Comparison of ENCODE assay signal across 21 cellular contexts in genomic region chr4:1500966-1501753, GRCh38.
"Had no signal": no experiment of that assay in that cellular context is flagged by ENCODE, and none has a peak within 500 bp of the region (broad histone marks: within the 10 kb centered on the region; RNA-seq: fewer than 3 reads in every experiment).

No MANE protein-coding gene starts in this region.

- H3K4me1 Mint-ChIP-seq: naive B cell had no signal

- H3K9me3 ChIP-seq: ovary, prostate gland, transverse colon, vagina had no signal

- H3K36me3 ChIP-seq: ovary, prostate gland, transverse colon, vagina had no signal

- ATAC-seq: activated T-cell treated with anti-CD3 and anti-CD28 coated beads, Interleukin-2, amount 50 U/mL, for 4 hours had no signal

- H3K9me3 Mint-ChIP-seq: activated T-cell treated with anti-CD3 and anti-CD28 coated beads, Interleukin-2, amount 50 U/mL, for 4 hours; dendritic cell treated with granulocyte-macrophage colony-stimulating factor and Interleukin-4, amounts not matched to agents 40 ng/mL and 50 ng/mL, for 4 days; naive B cell; stimulated activated naive CD8-positive, alpha-beta T cell treated with anti-CD3 and anti-CD28 coated beads, Interleukin-15, Interleukin-2, amounts not matched to agents 100 ng/mL and 50 ng/mL, for 24 hours had no signal

- H3K4me3 Mint-ChIP-seq: activated T-cell treated with anti-CD3 and anti-CD28 coated beads, Interleukin-2, amount 50 U/mL, for 4 hours; brain; dendritic cell treated with granulocyte-macrophage colony-stimulating factor and Interleukin-4, amounts not matched to agents 40 ng/mL and 50 ng/mL, for 4 days; naive B cell; stimulated activated naive CD8-positive, alpha-beta T cell treated with anti-CD3 and anti-CD28 coated beads, Interleukin-15, Interleukin-2, amounts not matched to agents 100 ng/mL and 50 ng/mL, for 24 hours had no signal

- H3K27ac ChIP-seq: ovary, prostate gland, skin epidermis, transverse colon, vagina had no signal

- H3K27me3 Mint-ChIP-seq: brain; dendritic cell treated with granulocyte-macrophage colony-stimulating factor and Interleukin-4, amounts not matched to agents 40 ng/mL and 50 ng/mL, for 4 days; stimulated activated naive CD8-positive, alpha-beta T cell treated with anti-CD3 and anti-CD28 coated beads, Interleukin-15, Interleukin-2, amounts not matched to agents 100 ng/mL and 50 ng/mL, for 24 hours had no signal

- H3K4me1 ChIP-seq: prostate gland, transverse colon, vagina had no signal

- H3K36me3 Mint-ChIP-seq: brain, naive B cell had no signal

- H3K27me3 ChIP-seq: ovary, vagina had no signal

- H3K27ac Mint-ChIP-seq: brain; dendritic cell treated with granulocyte-macrophage colony-stimulating factor and Interleukin-4, amounts not matched to agents 40 ng/mL and 50 ng/mL, for 4 days; naive B cell; stimulated activated naive CD8-positive, alpha-beta T cell treated with anti-CD3 and anti-CD28 coated beads, Interleukin-15, Interleukin-2, amounts not matched to agents 100 ng/mL and 50 ng/mL, for 24 hours had no signal

- H3K4me3 ChIP-seq: ovary, prostate gland, skin epidermis, transverse colon, vagina had no signal

- DNase-seq: activated CD4-positive, alpha-beta T cell treated with anti-CD3 and anti-CD28 coated beads for 4 hours; activated CD4-positive, alpha-beta T cell treated with anti-CD3 and anti-CD28 coated beads, Interleukin-2, amount 50 U/mL, for 48 hours; activated CD4-positive, CD25-positive, alpha-beta regulatory T cell; activated CD8-positive, alpha-beta memory T cell treated with anti-CD3 and anti-CD28 coated beads, Interleukin-2, amount 50 U/mL, for 48 hours; activated T-cell treated with anti-CD3 and anti-CD28 coated beads, Interleukin-2, amount 50 U/mL, for 4 hours; caudate nucleus; effector CD4-positive, alpha-beta T cell; erythroblast; foreskin fibroblast; mesendoderm; naive B cell; stimulated activated CD4-positive, alpha-beta T cell treated with anti-CD3 and anti-CD28 coated beads, Interleukin-1b, Interleukin-23, amount 100 ng/mL, for 48 hours; T-helper 9 cell; transverse colon had no signal
